ENCODE assay signal across 1 cellular context in genomic region chr9:31736581-31737179, GRCh38.
TF ChIP-seq lines count a peak whose summit lies in the region.

No MANE protein-coding gene starts in this region.

TF ChIP-seq in H1, 55 proteins besides CTCF, POLR2A, EP300 and RAD21:
- TF ChIP-seq CHD7 (IDR thresholded peaks at IDR 0.05; ENCODE audit: insufficient replicate concordance, low read length) (peak; percentile 18), HDAC2 (IDR thresholded peaks at IDR 0.05; ENCODE audit: borderline replicate concordance in 1 of 2, low read depth in 2 of 2, low read length in 2 of 2) (no peak), NANOG (IDR thresholded peaks at IDR 0.05; ENCODE audit: insufficient read depth, low read depth, low read length, poor library complexity, severe bottlenecking) (peak; percentile 67)
